1 cellular context compared by ENCODE assay signal in the genomic region with DNA sequence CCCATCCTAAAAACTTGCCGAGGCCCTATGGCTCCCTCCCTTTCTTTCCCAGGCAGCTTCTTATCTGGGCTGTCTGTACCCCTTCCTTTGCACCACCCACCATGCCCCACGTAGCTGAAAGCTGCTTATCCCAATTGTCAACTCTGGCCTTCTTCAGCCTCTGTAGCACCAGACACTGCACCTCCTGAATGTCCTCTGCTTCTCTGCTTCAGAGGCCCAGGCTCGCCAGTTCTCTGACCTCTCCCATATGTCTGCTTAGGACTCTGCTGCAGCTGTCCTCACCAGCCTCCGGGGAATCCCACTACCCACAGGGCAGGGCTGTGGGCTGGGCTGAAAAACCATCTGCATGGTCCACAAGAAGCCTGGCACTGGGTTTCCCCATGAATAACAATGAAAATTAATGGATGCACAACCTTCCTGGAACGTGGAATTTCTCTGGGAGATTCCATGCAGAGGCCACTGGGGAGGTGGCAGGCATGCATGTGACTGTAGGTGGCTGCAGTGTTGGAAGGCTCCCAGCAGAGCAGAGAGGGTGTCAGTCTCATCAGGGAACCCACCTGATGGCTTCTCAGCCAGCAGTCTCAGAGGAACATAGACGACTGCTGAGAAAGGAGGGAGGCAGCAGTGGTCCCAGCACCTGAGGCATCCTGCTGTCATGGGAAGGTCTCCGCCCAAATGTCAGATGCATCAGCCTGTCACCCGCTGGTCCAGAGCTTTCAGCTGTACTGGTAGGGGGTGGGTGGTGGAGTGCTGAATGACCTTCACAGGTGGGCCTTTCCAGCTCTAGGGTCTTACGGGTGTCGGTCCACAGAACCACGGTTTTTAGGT.
TF ChIP-seq lines count a peak whose summit lies in the region.

No MANE protein-coding gene starts in this region.

TF ChIP-seq in endothelial cell of umbilical vein, 7 proteins besides CTCF, POLR2A, EP300 and RAD21:
- TF ChIP-seq EZH2 (IDR thresholded peaks at IDR 0.05; ENCODE audit: borderline replicate concordance, low read depth, low read length, severe bottlenecking) = no peak
- no peak for TF ChIP-seq JUN (IDR thresholded peaks at IDR 0.05; ENCODE audit: borderline replicate concordance, insufficient read depth, insufficient read length, low read depth)
- TF ChIP-seq, protein P1, sequence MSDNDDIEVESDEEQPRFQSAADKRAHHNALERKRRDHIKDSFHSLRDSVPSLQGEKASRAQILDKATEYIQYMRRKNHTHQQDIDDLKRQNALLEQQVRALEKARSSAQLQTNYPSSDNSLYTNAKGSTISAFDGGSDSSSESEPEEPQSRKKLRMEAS (IDR thresholded peaks at IDR 0.05; ENCODE audit: insufficient read depth, insufficient read length) = no peak
- TF ChIP-seq FOS (IDR thresholded peaks at IDR 0.05; ENCODE audit: borderline replicate concordance, insufficient read depth, low read length) = no peak
- no peak for TF ChIP-seq MYC (IDR thresholded peaks at IDR 0.05; ENCODE audit: low read depth, low read length)
- TF ChIP-seq GATA2 (IDR thresholded peaks at IDR 0.05; ENCODE audit: insufficient read depth, insufficient read length, low read depth, low read length) = no peak
- peak; percentile 7 for TF ChIP-seq POLR2AphosphoS5 (IDR thresholded peaks at IDR 0.05; ENCODE audit: insufficient read depth, low read depth, low read length)
